Comparison of ENCODE assay signal across 8 cellular contexts in genomic region chr18:80147418-80148315, GRCh38. TPM values are rescaled to one million over a fixed set of nuclear protein-coding genes. Genes with fewer than 3 reads are reported as not detected.
DNase-seq lines count a peak whose midpoint lies in the region; ATAC-seq and TF ChIP-seq lines count a peak whose summit lies in the region.

No MANE protein-coding gene starts in this region.

- no peak for TF ChIP-seq CTCF in Peyer's patch (IDR thresholded peaks at IDR 0.05)
- no peak for TF ChIP-seq CTCF in fibroblast of the aortic adventitia (IDR thresholded peaks at IDR 0.05; ENCODE audit: insufficient read depth, low read length)
- no peak for TF ChIP-seq CTCF in stomach (IDR thresholded peaks at IDR 0.05)

- WGBS in stomach, 5 donors, result 23 to 37% (median 32%) methylated on average over 44 to 52 of the region's 52 CpGs

- no peak overlapping the region; the same call in 1 of the 2 replicates for H3K9ac ChIP-seq in BLaER1

- peak overlapping the region; percentile 91 for H3K4me2 ChIP-seq in BLaER1

- peaks cover 15% of the 10 kb centered on the region for H3K36me3 Mint-ChIP-seq in activated T-helper 2 cell treated with anti-CD3 and anti-CD28 coated beads, Interferon-gamma antibody, Interleukin-2, Interleukin-4, amounts not matched to agents 10 μg/mL and 5 μg/mL and 100 μg/mL, durations not matched to agents 14 hours and 24 hours and 36 hours (ENCODE audit: low read depth)

- TF ChIP-seq EP300 in stomach (IDR thresholded peaks at IDR 0.05), result peak; percentile 19

- H3K27me3 Mint-ChIP-seq in activated T-helper 2 cell treated with anti-CD3 and anti-CD28 coated beads, Interferon-gamma antibody, Interleukin-2, Interleukin-4, amounts not matched to agents 10 μg/mL and 5 μg/mL and 100 μg/mL, durations not matched to agents 14 hours and 24 hours and 36 hours (ENCODE audit: low read depth), result no peaks in the 10 kb centered on the region

- TF ChIP-seq POLR2A in Peyer's patch (IDR thresholded peaks at IDR 0.05) (peak in 1 of 2 donors; percentile 44), stomach (IDR thresholded peaks at IDR 0.05) (no peak)

- H3K27ac ChIP-seq in BLaER1 (no peak overlapping the region), Peyer's patch (peak overlapping the region in 3 of 4 donors; percentile 28 to 40 (median 30)), stomach (peak overlapping the region; percentile 5 to 72 (median 51))

- H3K4me3 ChIP-seq in BLaER1 (peak overlapping the region; percentile 66), Peyer's patch (peak overlapping the region; percentile 47 to 58 (median 52)), fibroblast of the aortic adventitia (ENCODE audit: low read depth, low read length) (peak overlapping the region; percentile 80), neuron (ENCODE audit: low read length) (peak overlapping the region; percentile 30), stomach (peak overlapping the region; percentile 56 to 64 (median 58))

- no peaks in the 10 kb centered on the region for H3K9me3 Mint-ChIP-seq in activated T-helper 2 cell treated with anti-CD3 and anti-CD28 coated beads, Interferon-gamma antibody, Interleukin-2, Interleukin-4, amounts not matched to agents 10 μg/mL and 5 μg/mL and 100 μg/mL, durations not matched to agents 14 hours and 24 hours and 36 hours

- peak overlapping the region; percentile 80 for H3K4me3 Mint-ChIP-seq in activated T-helper 2 cell treated with anti-CD3 and anti-CD28 coated beads, Interferon-gamma antibody, Interleukin-2, Interleukin-4, amounts not matched to agents 10 μg/mL and 5 μg/mL and 100 μg/mL, durations not matched to agents 14 hours and 24 hours and 36 hours (ENCODE audit: low read depth)

- H3K27ac Mint-ChIP-seq in activated T-helper 2 cell treated with anti-CD3 and anti-CD28 coated beads, Interferon-gamma antibody, Interleukin-2, Interleukin-4, amounts not matched to agents 10 μg/mL and 5 μg/mL and 100 μg/mL, durations not matched to agents 14 hours and 24 hours and 36 hours, result peak overlapping the region; percentile 61

- DNase-seq in Peyer's patch, result peak; percentile 82 to 92 (median 83)
- DNase-seq in activated T-helper 2 cell treated with anti-CD3 and anti-CD28 coated beads, Interferon-gamma antibody, Interleukin-2, Interleukin-4, amounts not matched to agents 10 μg/mL and 5 μg/mL and 100 μg/mL, durations not matched to agents 14 hours and 24 hours and 36 hours (ENCODE audit: low spot score), result peak; percentile 69
- DNase-seq in fibroblast of the aortic adventitia (ENCODE audit: low read depth), result peak; percentile 75
- peak; percentile 83 for DNase-seq in stomach

- peak; percentile 80 for ATAC-seq in GM19328 (IDR thresholded peaks at IDR 0.05; ENCODE audit: unreplicated experiment)
- peak; percentile 92 for ATAC-seq in HG03520 (IDR thresholded peaks at IDR 0.05; ENCODE audit: unreplicated experiment)

- H3K27me3 ChIP-seq in BLaER1 (peaks cover 45% of the 10 kb centered on the region), Peyer's patch (no peaks in the 10 kb centered on the region), neuron (ENCODE audit: insufficient read depth, low read length) (no peaks in the 10 kb centered on the region), stomach (no peaks in the 10 kb centered on the region)

- intact Hi-C loops in activated T-helper 2 cell treated with anti-CD3 and anti-CD28 coated beads, Interferon-gamma antibody, Interleukin-2, Interleukin-4, amounts not matched to agents 10 μg/mL and 5 μg/mL and 100 μg/mL, durations not matched to agents 14 hours and 24 hours and 36 hours (cut with micrococcal nuclease), result no loop called here
- intact Hi-C loops in stomach (cut with DNase I; ENCODE audit: low total_unique reads), result no loop called here

- H3K4me1 ChIP-seq in BLaER1 (peaks cover 24% of the 10 kb centered on the region), Peyer's patch (peaks cover 0 to 11% (median 0%) of the 10 kb centered on the region in 4 donors), neuron (ENCODE audit: insufficient read depth, low read length) (no peaks in the 10 kb centered on the region), stomach (peaks cover 21 to 70% (median 47%) of the 10 kb centered on the region in 4 donors)

- peaks cover 27% of the 10 kb centered on the region; the same call in 1 of the 2 replicates for H4K20me1 ChIP-seq in BLaER1

- no peaks in the 10 kb centered on the region for H3K36me3 ChIP-seq in BLaER1
- H3K36me3 ChIP-seq in Peyer's patch, result no peaks in the 10 kb centered on the region
- peaks cover 30% of the 10 kb centered on the region for H3K36me3 ChIP-seq in neuron (ENCODE audit: insufficient read depth, low read length)
- H3K36me3 ChIP-seq in stomach, result no peaks in the 10 kb centered on the region

- peaks cover 9% of the 10 kb centered on the region for H3K4me1 Mint-ChIP-seq in activated T-helper 2 cell treated with anti-CD3 and anti-CD28 coated beads, Interferon-gamma antibody, Interleukin-2, Interleukin-4, amounts not matched to agents 10 μg/mL and 5 μg/mL and 100 μg/mL, durations not matched to agents 14 hours and 24 hours and 36 hours (ENCODE audit: low read depth)

- H2AFZ ChIP-seq in neuron (ENCODE audit: low read depth, low read length), result no peak overlapping the region

- H3K9me3 ChIP-seq in BLaER1 (no peaks in the 10 kb centered on the region), Peyer's patch (no peaks in the 10 kb centered on the region), neuron (ENCODE audit: low read length) (no peaks in the 10 kb centered on the region), stomach (no peaks in the 10 kb centered on the region)

RNA-seq across cellular contexts. Expression of gene ADNP2, which starts 38.6 kb away (rescaled TPM):
- total RNA-seq in Peyer's patch, result 10 to 100 TPM; 18.9 to 26.7 (median 24.0) TPM
- 28.1 and 28.9 TPM in 2 replicates for total RNA-seq in activated T-helper 2 cell treated with anti-CD3 and anti-CD28 coated beads, Interferon-gamma antibody, Interleukin-2, Interleukin-4, amounts not matched to agents 10 μg/mL and 5 μg/mL and 100 μg/mL, durations not matched to agents 14 hours and 24 hours and 36 hours
- 8.7 and 23.9 TPM in 2 replicates for total RNA-seq in fibroblast of the aortic adventitia (ENCODE audit: low replicate concordance)
- 10 to 100 TPM in 4 of 5 donors, 1 to 10 TPM in 1; 8.1 to 24.6 (median 14.3) TPM for total RNA-seq in stomach
- 1 to 10 TPM; 4.2 to 6.0 (median 5.0) TPM for polyA plus RNA-seq in stomach

Comparison
In these comparisons a context has a peak if more than half of its experiments do, and no peak if none do; other contexts are left out.
1. H3K4me3 ChIP-seq: peak in every context shown above with its lines; median percentile 80 in fibroblast of the aortic adventitia; 66 in BLaER1; 58 in stomach; 52 in Peyer's patch; 30 in neuron.